1 cellular context compared by ENCODE assay signal in genomic region chr5:115844321-115844817, GRCh38.
TF ChIP-seq lines count a peak whose summit lies in the region.

No MANE protein-coding gene starts in this region.

TF ChIP-seq in endothelial cell of umbilical vein, 7 proteins besides CTCF, POLR2A, EP300 and RAD21:
- TF ChIP-seq FOS (IDR thresholded peaks at IDR 0.05; ENCODE audit: borderline replicate concordance, insufficient read depth, low read length) = no peak
- no peak for TF ChIP-seq POLR2AphosphoS5 (IDR thresholded peaks at IDR 0.05; ENCODE audit: insufficient read depth, low read depth, low read length)
- no peak for TF ChIP-seq JUN (IDR thresholded peaks at IDR 0.05; ENCODE audit: borderline replicate concordance, insufficient read depth, insufficient read length, low read depth)
- TF ChIP-seq MAX (IDR thresholded peaks at IDR 0.05; ENCODE audit: insufficient read depth, insufficient read length) = peak; percentile 14
- no peak for TF ChIP-seq EZH2 (IDR thresholded peaks at IDR 0.05; ENCODE audit: borderline replicate concordance, low read depth, low read length, severe bottlenecking)
- no peak for TF ChIP-seq MYC (IDR thresholded peaks at IDR 0.05; ENCODE audit: low read depth, low read length)
